8 cellular contexts compared by ENCODE assay signal in the genomic region with DNA sequence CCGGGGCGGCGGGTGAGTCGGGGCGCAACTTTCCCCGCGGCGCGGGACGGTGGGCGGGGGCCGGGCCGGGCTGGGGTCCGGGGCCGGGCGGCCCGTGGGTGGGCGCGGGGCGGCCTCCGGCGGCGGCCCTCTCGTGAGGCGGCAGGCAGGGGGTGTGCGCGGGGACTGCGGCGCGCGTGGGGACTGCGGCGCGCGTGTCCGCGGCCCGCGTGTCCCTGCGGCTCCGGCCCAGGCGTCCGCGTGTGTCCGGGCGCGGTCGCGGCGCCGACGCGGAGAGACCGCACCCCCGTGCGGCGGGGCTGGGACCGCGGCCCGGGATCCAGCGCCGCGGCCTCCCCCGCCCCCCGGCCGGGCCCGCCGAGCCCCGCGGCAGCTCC. TPM values are rescaled to one million over a fixed set of nuclear protein-coding genes. Genes with fewer than 3 reads are reported as not detected.
DNase-seq lines count a peak whose midpoint lies in the region; ATAC-seq, FAIRE-seq and TF ChIP-seq lines count a peak whose summit lies in the region.

No MANE protein-coding gene starts in this region.

- peaks cover 48% of the 10 kb centered on the region for H3K79me2 ChIP-seq in neural progenitor cell (ENCODE audit: low read depth)

- peaks cover 13% of the 10 kb centered on the region for H3K4me1 ChIP-seq in neural progenitor cell

- FAIRE-seq in GM19239 (lab: Jason Lieb, UNC), result no peak

- H3K27ac ChIP-seq in neural progenitor cell, result no peak overlapping the region

- DNase-seq in GM10266 (ENCODE audit: extremely low spot score) (peak; percentile 68), choroid plexus epithelial cell (ENCODE audit: low read depth) (no peak), neural progenitor cell (ENCODE audit: low spot score) (no peak), NCI-H748 treated with DMSO at 0.1 percent for 48 hours (lab: John Stamatoyannopoulos, UW) (no peak), kidney glomerular epithelial cell (lab: John Stamatoyannopoulos, UW) (no peak), NCI-H1694 treated with DMSO at 0.1 percent for 48 hours (lab: John Stamatoyannopoulos, UW) (no peak), GM19239 (ENCODE audit: insufficient read length, low spot score) (no peak)

- H3K4me2 ChIP-seq in neural progenitor cell, result peak overlapping the region; percentile 98

- H3K36me3 ChIP-seq in neural progenitor cell, result no peaks in the 10 kb centered on the region

- H3K27ac Mint-ChIP-seq in neural progenitor cell, result no peak overlapping the region

- H3K27me3 Mint-ChIP-seq in neural progenitor cell (ENCODE audit: insufficient read depth, low read depth), result peaks cover 12% of the 10 kb centered on the region

- H3K4me3 ChIP-seq in choroid plexus epithelial cell (ENCODE audit: low read depth, low read length) (peak overlapping the region; percentile 72), neural progenitor cell (peak overlapping the region; percentile 98)

- TF ChIP-seq CTCF in GM10266 (IDR thresholded peaks at IDR 0.05; ENCODE audit: control insufficient read depth, insufficient read depth, low read depth, missing control alignments), result peak; percentile 21
- no peak for TF ChIP-seq CTCF in choroid plexus epithelial cell (conservative IDR thresholded peaks at IDR 0.05; ENCODE audit: low read depth, low read length)
- TF ChIP-seq CTCF in neural progenitor cell (IDR thresholded peaks at IDR 0.05), result no peak

- H3K36me3 Mint-ChIP-seq in neural progenitor cell, result no peaks in the 10 kb centered on the region

- ATAC-seq in HG03103 (IDR thresholded peaks at IDR 0.05; ENCODE audit: low read depth, unreplicated experiment), result peak; percentile 4

- no peaks in the 10 kb centered on the region for H3K9me3 Mint-ChIP-seq in neural progenitor cell

- H3K4me1 Mint-ChIP-seq in neural progenitor cell, result peaks cover 12% of the 10 kb centered on the region

- peaks cover 14% of the 10 kb centered on the region for H3K27me3 ChIP-seq in neural progenitor cell

- H3K4me3 Mint-ChIP-seq in neural progenitor cell, result no peak overlapping the region

- no peak overlapping the region for H3K9ac ChIP-seq in neural progenitor cell

- peaks cover 48% of the 10 kb centered on the region for H4K20me1 ChIP-seq in neural progenitor cell (ENCODE audit: low read depth)

- no peaks in the 10 kb centered on the region for H3F3A ChIP-seq in neural progenitor cell (ENCODE audit: low read depth)

- H2AFZ ChIP-seq in neural progenitor cell (replicated peaks), result no peak overlapping the region

- H3K9me3 ChIP-seq in neural progenitor cell (ENCODE audit: low read depth), result no peaks in the 10 kb centered on the region

RNA-seq across cellular contexts. Expression of gene PLXNA1, which starts 0.3 kb away (rescaled TPM):
- 34.7 and 89.1 TPM in 2 replicates for total RNA-seq in neural progenitor cell (ENCODE audit: low replicate concordance)
